19 cellular contexts compared by ENCODE assay signal in genomic region chr6:160215232-160215631, GRCh38. TPM values are rescaled to one million over a fixed set of nuclear protein-coding genes. Genes with fewer than 3 reads are reported as not detected.
"Had no signal": no experiment of that assay in that cellular context is flagged by ENCODE, and none has a peak within 500 bp of the region (broad histone marks: within the 10 kb centered on the region; RNA-seq: fewer than 3 reads in every experiment).

No MANE protein-coding gene starts in this region.

- H3K4me1 ChIP-seq: left ventricle myocardium inferior, pancreas, upper lobe of left lung had no signal

- H3K9me3 ChIP-seq: mucosa of descending colon, pancreas, upper lobe of left lung had no signal

- H3K4me3 ChIP-seq: left ventricle myocardium inferior, mucosa of descending colon, pancreas, upper lobe of left lung had no signal

- DNase-seq: activated CD4-positive, alpha-beta T cell treated with anti-CD3 and anti-CD28 coated beads, Interleukin-2, amount 10 ng/mL, durations not matched to agents 7 days and 5 days; activated CD4-positive, CD25-positive, alpha-beta regulatory T cell; activated naive CD4-positive, alpha-beta T cell treated with anti-CD3 and anti-CD28 coated beads, Interleukin-2, amount 10 ng/mL, durations not matched to agents 7 days and 5 days; activated T-cell treated with anti-CD3 and anti-CD28 coated beads for 4 hours; dermis blood vessel endothelial cell; effector memory CD8-positive, alpha-beta T cell; hippocampal formation; kidney; left ventricle myocardium inferior; mucosa of descending colon; naive thymus-derived CD4-positive, alpha-beta T cell; pancreas; stimulated activated naive CD4-positive, alpha-beta T cell; upper lobe of left lung had no signal

- H3K4me3 Mint-ChIP-seq: activated CD4-positive, alpha-beta T cell treated with anti-CD3 and anti-CD28 coated beads, Interleukin-2, amount 10 ng/mL, durations not matched to agents 7 days and 5 days; activated naive CD4-positive, alpha-beta T cell treated with anti-CD3 and anti-CD28 coated beads, Interleukin-2, amount 10 ng/mL, durations not matched to agents 7 days and 5 days; brain; effector memory CD8-positive, alpha-beta T cell; memory B cell; naive thymus-derived CD4-positive, alpha-beta T cell; T-helper 2 cell treated with Interferon-gamma antibody and Interleukin-4, amounts not matched to agents 5 μg/mL and 100 μg/mL, for 36 hours had no signal

- H3K36me3 ChIP-seq: left ventricle myocardium inferior, pancreas, upper lobe of left lung had no signal

- ATAC-seq: effector memory CD8-positive, alpha-beta T cell; mucosa of descending colon; naive thymus-derived CD4-positive, alpha-beta T cell; pancreas had no signal

- H3K27ac ChIP-seq: left ventricle myocardium inferior, pancreas, upper lobe of left lung had no signal

- H3K27me3 Mint-ChIP-seq: activated naive CD4-positive, alpha-beta T cell treated with anti-CD3 and anti-CD28 coated beads, Interleukin-2, amount 10 ng/mL, durations not matched to agents 7 days and 5 days had no signal

- H3K4me1 Mint-ChIP-seq: activated CD4-positive, alpha-beta T cell treated with anti-CD3 and anti-CD28 coated beads, Interleukin-2, amount 10 ng/mL, durations not matched to agents 7 days and 5 days; activated naive CD4-positive, alpha-beta T cell treated with anti-CD3 and anti-CD28 coated beads, Interleukin-2, amount 10 ng/mL, durations not matched to agents 7 days and 5 days; brain; naive thymus-derived CD4-positive, alpha-beta T cell had no signal

- H3K36me3 Mint-ChIP-seq: activated naive CD4-positive, alpha-beta T cell treated with anti-CD3 and anti-CD28 coated beads, Interleukin-2, amount 10 ng/mL, durations not matched to agents 7 days and 5 days; brain; naive thymus-derived CD4-positive, alpha-beta T cell had no signal

- H3K27ac Mint-ChIP-seq: activated CD4-positive, alpha-beta T cell treated with anti-CD3 and anti-CD28 coated beads, Interleukin-2, amount 10 ng/mL, durations not matched to agents 7 days and 5 days; activated naive CD4-positive, alpha-beta T cell treated with anti-CD3 and anti-CD28 coated beads, Interleukin-2, amount 10 ng/mL, durations not matched to agents 7 days and 5 days; brain; effector memory CD8-positive, alpha-beta T cell; memory B cell; T-helper 2 cell treated with Interferon-gamma antibody and Interleukin-4, amounts not matched to agents 5 μg/mL and 100 μg/mL, for 36 hours had no signal

- H3K27me3 ChIP-seq: pancreas, upper lobe of left lung had no signal

RNA-seq across cellular contexts. Expression of gene SLC22A2, which starts 43.4 kb away (rescaled TPM):
- total RNA-seq: activated CD4-positive, alpha-beta T cell treated with anti-CD3 and anti-CD28 coated beads, Interleukin-2, amount 10 ng/mL, durations not matched to agents 7 days and 5 days; dermis blood vessel endothelial cell; epithelial cell of proximal tubule; left ventricle myocardium inferior; naive thymus-derived CD4-positive, alpha-beta T cell; pancreas; SK-MEL-5; upper lobe of left lung had no signal
- polyA plus RNA-seq: naive thymus-derived CD4-positive, alpha-beta T cell; pancreas had no signal
